Comparison of ENCODE assay signal across 25 cellular contexts in genomic region chr2:630451-631320, GRCh38.
"Had no signal": no experiment of that assay in that cellular context is flagged by ENCODE, and none has a peak within 500 bp of the region (broad histone marks: within the 10 kb centered on the region; RNA-seq: fewer than 3 reads in every experiment).

No MANE protein-coding gene starts in this region.

- ATAC-seq: activated naive CD4-positive, alpha-beta T cell treated with anti-CD3 and anti-CD28 coated beads, Interleukin-2, amount 50 U/mL, for 72 hours; activated T-cell treated with anti-CD3 and anti-CD28 coated beads, Interleukin-2, amount 50 U/mL, for 72 hours; T-helper 17 cell had no signal

- H3K4me3 Mint-ChIP-seq: activated CD4-positive, alpha-beta memory T cell treated with anti-CD3 and anti-CD28 coated beads, Interleukin-2, amount 10 ng/mL, durations not matched to agents 7 days and 5 days; activated CD4-positive, alpha-beta T cell treated with anti-CD3 and anti-CD28 coated beads, Interleukin-2, amount 10 ng/mL, durations not matched to agents 7 days and 5 days; activated naive CD4-positive, alpha-beta T cell treated with anti-CD3 and anti-CD28 coated beads, Interleukin-2, amount 10 ng/mL, durations not matched to agents 7 days and 5 days; activated naive CD8-positive, alpha-beta T cell treated with anti-CD3 and anti-CD28 coated beads, Interleukin-2, amount 10 ng/mL, durations not matched to agents 7 days and 5 days; activated T-cell treated with anti-CD3 and anti-CD28 coated beads, Interleukin-2, amount 50 U/mL, for 24 hours; activated T-cell treated with anti-CD3 and anti-CD28 coated beads, Interleukin-2, amount 50 U/mL, for 72 hours; brain; dendritic cell treated with granulocyte-macrophage colony-stimulating factor and Interleukin-4, amounts not matched to agents 40 ng/mL and 50 ng/mL, for 4 days; T-helper 17 cell; T-helper 2 cell treated with Interferon-gamma antibody and Interleukin-4, amounts not matched to agents 5 μg/mL and 100 μg/mL, for 36 hours had no signal

- H3K27ac Mint-ChIP-seq: activated CD4-positive, alpha-beta memory T cell treated with anti-CD3 and anti-CD28 coated beads, Interleukin-2, amount 10 ng/mL, durations not matched to agents 7 days and 5 days; activated CD4-positive, alpha-beta T cell treated with anti-CD3 and anti-CD28 coated beads, Interleukin-2, amount 10 ng/mL, durations not matched to agents 7 days and 5 days; activated naive CD4-positive, alpha-beta T cell treated with anti-CD3 and anti-CD28 coated beads, Interleukin-2, amount 10 ng/mL, durations not matched to agents 7 days and 5 days; activated naive CD4-positive, alpha-beta T cell treated with anti-CD3 and anti-CD28 coated beads, Interleukin-2, amount 50 U/mL, for 72 hours; activated naive CD8-positive, alpha-beta T cell treated with anti-CD3 and anti-CD28 coated beads, Interleukin-2, amount 10 ng/mL, durations not matched to agents 7 days and 5 days; activated T-cell treated with anti-CD3 and anti-CD28 coated beads, Interleukin-2, amount 50 U/mL, for 24 hours; brain; dendritic cell treated with granulocyte-macrophage colony-stimulating factor and Interleukin-4, amounts not matched to agents 40 ng/mL and 50 ng/mL, for 4 days; T-helper 17 cell; T-helper 2 cell treated with Interferon-gamma antibody and Interleukin-4, amounts not matched to agents 5 μg/mL and 100 μg/mL, for 36 hours had no signal

- H3K9me3 Mint-ChIP-seq: activated CD4-positive, alpha-beta memory T cell treated with anti-CD3 and anti-CD28 coated beads, Interleukin-2, amount 10 ng/mL, durations not matched to agents 7 days and 5 days; activated CD4-positive, alpha-beta T cell treated with anti-CD3 and anti-CD28 coated beads, Interleukin-2, amount 10 ng/mL, durations not matched to agents 7 days and 5 days; activated naive CD4-positive, alpha-beta T cell treated with anti-CD3 and anti-CD28 coated beads, Interleukin-2, amount 10 ng/mL, durations not matched to agents 7 days and 5 days; activated naive CD4-positive, alpha-beta T cell treated with anti-CD3 and anti-CD28 coated beads, Interleukin-2, amount 50 U/mL, for 72 hours; activated naive CD8-positive, alpha-beta T cell treated with anti-CD3 and anti-CD28 coated beads, Interleukin-2, amount 10 ng/mL, durations not matched to agents 7 days and 5 days; activated T-cell treated with anti-CD3 and anti-CD28 coated beads, Interleukin-2, amount 50 U/mL, for 24 hours; activated T-cell treated with anti-CD3 and anti-CD28 coated beads, Interleukin-2, amount 50 U/mL, for 72 hours; dendritic cell treated with granulocyte-macrophage colony-stimulating factor and Interleukin-4, amounts not matched to agents 40 ng/mL and 50 ng/mL, for 4 days had no signal

- DNase-seq: activated CD4-positive, alpha-beta memory T cell treated with anti-CD3 and anti-CD28 coated beads, Interleukin-2, amount 10 ng/mL, durations not matched to agents 7 days and 5 days; activated CD4-positive, alpha-beta T cell treated with anti-CD3 and anti-CD28 coated beads for 1 hour; activated CD4-positive, alpha-beta T cell treated with anti-CD3 and anti-CD28 coated beads for 4 hours; activated CD4-positive, alpha-beta T cell treated with anti-CD3 and anti-CD28 coated beads, Interleukin-2, amount 10 ng/mL, durations not matched to agents 7 days and 5 days; activated CD4-positive, alpha-beta T cell treated with anti-CD3 and anti-CD28 coated beads, Interleukin-2, amount 50 U/mL, for 4 hours; activated CD8-positive, alpha-beta memory T cell treated with anti-CD3 and anti-CD28 coated beads, Interleukin-2, amount 50 U/mL, for 48 hours; activated gamma-delta T cell; activated naive CD4-positive, alpha-beta T cell; activated naive CD4-positive, alpha-beta T cell treated with anti-CD3 and anti-CD28 coated beads, Interleukin-2, amount 10 ng/mL, durations not matched to agents 7 days and 5 days; activated naive CD8-positive, alpha-beta T cell treated with anti-CD3 and anti-CD28 coated beads, Interleukin-2, amount 10 ng/mL, durations not matched to agents 7 days and 5 days; activated T-cell treated with anti-CD3 and anti-CD28 coated beads for 4 hours; activated T-cell treated with anti-CD3 and anti-CD28 coated beads, Interleukin-2, amount 50 U/mL, for 24 hours; activated T-cell treated with anti-CD3 and anti-CD28 coated beads, Interleukin-2, amount 50 U/mL, for 72 hours; central memory CD4-positive, alpha-beta T cell; cerebellar nuclear complex; effector CD4-positive, alpha-beta T cell; foreskin melanocyte; hippocampal formation; T-helper 1 cell; T-helper 17 cell; T1000 had no signal

- H3K4me1 Mint-ChIP-seq: activated CD4-positive, alpha-beta memory T cell treated with anti-CD3 and anti-CD28 coated beads, Interleukin-2, amount 10 ng/mL, durations not matched to agents 7 days and 5 days; activated CD4-positive, alpha-beta T cell treated with anti-CD3 and anti-CD28 coated beads, Interleukin-2, amount 10 ng/mL, durations not matched to agents 7 days and 5 days; activated naive CD4-positive, alpha-beta T cell treated with anti-CD3 and anti-CD28 coated beads, Interleukin-2, amount 10 ng/mL, durations not matched to agents 7 days and 5 days; activated naive CD8-positive, alpha-beta T cell treated with anti-CD3 and anti-CD28 coated beads, Interleukin-2, amount 10 ng/mL, durations not matched to agents 7 days and 5 days had no signal

- H3K36me3 Mint-ChIP-seq: activated naive CD4-positive, alpha-beta T cell treated with anti-CD3 and anti-CD28 coated beads, Interleukin-2, amount 10 ng/mL, durations not matched to agents 7 days and 5 days; activated naive CD4-positive, alpha-beta T cell treated with anti-CD3 and anti-CD28 coated beads, Interleukin-2, amount 50 U/mL, for 72 hours; activated naive CD8-positive, alpha-beta T cell treated with anti-CD3 and anti-CD28 coated beads, Interleukin-2, amount 10 ng/mL, durations not matched to agents 7 days and 5 days; brain had no signal
